8 cellular contexts compared by ENCODE assay signal in the genomic region with DNA sequence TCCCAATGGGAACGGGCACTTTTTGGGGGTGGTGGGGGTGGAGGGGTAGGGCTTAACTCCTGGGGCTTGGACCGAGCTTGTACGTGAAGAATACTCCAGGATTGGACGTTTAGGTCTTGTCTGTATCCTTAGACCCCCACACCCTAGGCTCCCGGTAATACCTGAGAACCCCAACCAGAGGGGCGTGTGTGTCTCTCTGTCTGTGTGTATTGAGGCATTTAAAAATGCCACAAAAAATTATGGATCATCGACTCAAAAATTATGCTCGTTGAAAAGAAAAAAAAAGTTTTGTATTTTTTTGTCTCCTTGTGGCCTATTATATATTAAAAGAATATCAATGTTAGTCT. TPM values are rescaled to one million over a fixed set of nuclear protein-coding genes. Genes with fewer than 3 reads are reported as not detected.
DNase-seq lines count a peak whose midpoint lies in the region; ATAC-seq and TF ChIP-seq lines count a peak whose summit lies in the region.

No MANE protein-coding gene starts in this region.

- H2AFZ ChIP-seq in OCI-LY7 (ENCODE audit: low read length) = peak overlapping the region; percentile 97

- 0% methylated on average over 4 of the region's 8 CpGs for WGBS in esophagus muscularis mucosa
- 0 to 1% methylated on average over 8 of the region's 8 CpGs for WGBS in sigmoid colon, 2 donors

- H4K20me1 ChIP-seq in OCI-LY7 (ENCODE audit: insufficient read depth, low read length) = no peaks in the 10 kb centered on the region

- H3K4me3 ChIP-seq in OCI-LY7 (ENCODE audit: low read depth, low read length, poor library complexity, severe bottlenecking) (peak overlapping the region; percentile 88), esophagus muscularis mucosa (peak overlapping the region; percentile 68 to 78 (median 74)), sigmoid colon (peak overlapping the region; percentile 47 to 73 (median 69))

- TF ChIP-seq POLR2A in esophagus muscularis mucosa (IDR thresholded peaks at IDR 0.05; ENCODE audit: low read depth) = no peak
- TF ChIP-seq POLR2A in sigmoid colon (IDR thresholded peaks at IDR 0.05) = no peak

- H3K36me3 ChIP-seq in OCI-LY7 (ENCODE audit: insufficient read depth, low read length) (no peaks in the 10 kb centered on the region), esophagus muscularis mucosa (no peaks in the 10 kb centered on the region), sigmoid colon (no peaks in the 10 kb centered on the region)

- H3K79me2 ChIP-seq in OCI-LY7 (ENCODE audit: insufficient read depth, low read depth, low read length) = peaks cover 8% of the 10 kb centered on the region; the same call in 1 of the 2 replicates

- TF ChIP-seq CTCF in OCI-LY7 (conservative IDR thresholded peaks at IDR 0.05; ENCODE audit: low read length) (no peak), esophagus muscularis mucosa (IDR thresholded peaks at IDR 0.05) (no peak), sigmoid colon (IDR thresholded peaks at IDR 0.05) (no peak)

- no TSS peak for BruUV-seq in OCI-LY7 (replicated peaks; lab: Mats Ljungman, UMichigan)

- H3K4me1 ChIP-seq in OCI-LY7 (ENCODE audit: insufficient read depth, low read length, poor library complexity, severe bottlenecking) = peaks cover 18% of the 10 kb centered on the region
- peaks cover 42 to 43% (median 42%) of the 10 kb centered on the region in 4 donors for H3K4me1 ChIP-seq in esophagus muscularis mucosa
- peaks cover 0 to 19% (median 7%) of the 10 kb centered on the region in 4 donors for H3K4me1 ChIP-seq in sigmoid colon

- H3K9me3 ChIP-seq in OCI-LY7 (ENCODE audit: low read length) = no peaks in the 10 kb centered on the region
- no peaks in the 10 kb centered on the region for H3K9me3 ChIP-seq in esophagus muscularis mucosa
- no peaks in the 10 kb centered on the region for H3K9me3 ChIP-seq in sigmoid colon

- peak overlapping the region; percentile 82 for H3K4me2 ChIP-seq in OCI-LY7 (ENCODE audit: low read length)

- peak; percentile 1 for ATAC-seq in GM19023 (IDR thresholded peaks at IDR 0.05; ENCODE audit: unreplicated experiment)
- no peak for ATAC-seq in GM21825 (IDR thresholded peaks at IDR 0.05; ENCODE audit: unreplicated experiment)

- TF ChIP-seq EP300 in esophagus muscularis mucosa (IDR thresholded peaks at IDR 0.05) (no peak), sigmoid colon (IDR thresholded peaks at IDR 0.05) (no peak)

- no peak for DNase-seq in OCI-LY7 (ENCODE audit: low spot score)
- no peak for DNase-seq in esophagus muscularis mucosa (ENCODE audit: extremely low spot score)
- DNase-seq in sigmoid colon = no peak
- DNase-seq in GM19238 (ENCODE audit: insufficient read length, low spot score) = no peak
- no peak for DNase-seq in AG08396 (ENCODE audit: low spot score)
- DNase-seq in activated CD4-positive, alpha-beta T cell treated with anti-CD3 and anti-CD28 coated beads for 4 hours = no peak

- H3K9me2 ChIP-seq in OCI-LY7 (ENCODE audit: insufficient read depth, low read length) = no peaks in the 10 kb centered on the region

- CTCF ChIA-PET in OCI-LY7 (lab: Charles Lee; ENCODE audit: unreplicated experiment) = no interaction called here

- POLR2A ChIA-PET in OCI-LY7 (lab: Charles Lee) = interaction anchor here (0.6 to 2.1 kb wide), 7 partner anchors 8 to 731 kb away, joined by 3 to 12 read pairs (median 4); no protein-coding TSS in a partner anchor

- intact Hi-C loops in OCI-LY7 (cut with micrococcal nuclease; ENCODE audit: unreplicated experiment) = loop anchor here (2.0 to 5.0 kb wide), 2 partner anchors 128 to 178 kb away; no protein-coding TSS in a partner anchor
- intact Hi-C loops in esophagus muscularis mucosa (cut with DNase I) = no loop called here
- intact Hi-C loops in sigmoid colon (cut with DNase I) = loop anchor here (2.0 to 10.0 kb wide), 3 partner anchors 87 to 128 kb away; no protein-coding TSS in a partner anchor

- H3K27me3 ChIP-seq in esophagus muscularis mucosa (no peaks in the 10 kb centered on the region), sigmoid colon (no peaks in the 10 kb centered on the region)

- no peak overlapping the region for H3K27ac ChIP-seq in OCI-LY7 (ENCODE audit: low read depth, low read length, poor library complexity, severe bottlenecking)
- peak overlapping the region; percentile 83 to 94 (median 88) for H3K27ac ChIP-seq in esophagus muscularis mucosa (replicated peaks in 1 of 4)
- H3K27ac ChIP-seq in sigmoid colon = peak overlapping the region; percentile 86 to 88 (median 87)

RNA-seq across cellular contexts. Expression of a gene that starts 0.5 kb away (rescaled TPM):
- 7.3 and 12.7 TPM in 2 replicates for total RNA-seq in OCI-LY7 (2014; rRNA removed; shearing (Covaris generic))
- total RNA-seq in OCI-LY7 (2022) = 12.1 and 14.6 TPM in 2 replicates
- 10 to 100 TPM; 53.2 to 79.0 (median 66.5) TPM for total RNA-seq in esophagus muscularis mucosa
- total RNA-seq in sigmoid colon = 100 to 1,000 TPM in 1 of 4 donors, 10 to 100 TPM in 3; 65.3 to 101 (median 75.9) TPM
- 10 to 100 TPM in 2 of 3 donors, 1 to 10 TPM in 1; 5.5 to 18.6 (median 14.0) TPM for polyA plus RNA-seq in sigmoid colon
